Comparison of ENCODE assay signal across 22 cellular contexts in the genomic region with DNA sequence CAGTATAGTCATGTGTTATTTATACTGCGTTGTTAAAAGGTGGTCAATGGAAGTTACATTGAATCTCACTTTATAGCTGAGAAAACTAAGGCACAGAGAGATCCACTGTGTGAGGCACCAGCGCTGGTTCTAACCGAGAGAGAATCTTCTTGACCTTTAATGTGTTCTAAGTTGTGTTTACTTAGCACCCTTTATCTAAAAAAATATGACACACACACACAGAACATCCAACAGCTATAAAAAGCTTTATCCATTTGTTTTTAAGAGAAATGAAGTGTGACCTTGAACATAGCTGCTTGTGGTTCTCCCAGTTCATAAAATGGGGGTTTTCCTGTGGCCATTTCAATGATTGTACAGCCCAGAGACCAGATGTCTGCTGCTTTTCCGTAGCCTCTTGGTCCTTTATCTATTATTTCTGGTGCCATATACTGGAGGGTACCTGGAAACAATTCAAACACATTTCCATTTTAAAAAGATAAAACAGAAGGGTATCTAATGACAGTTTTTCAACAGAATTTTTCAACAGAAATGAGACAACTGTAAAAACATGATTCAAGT. TPM values are rescaled to one million over a fixed set of nuclear protein-coding genes. Genes with fewer than 3 reads are reported as not detected.
DNase-seq lines count a peak whose midpoint lies in the region; ATAC-seq, FAIRE-seq and TF ChIP-seq lines count a peak whose summit lies in the region.
"Had no signal": no experiment of that assay in that cellular context is flagged by ENCODE, and none has a peak within 500 bp of the region (broad histone marks: within the 10 kb centered on the region; RNA-seq: fewer than 3 reads in every experiment).

No MANE protein-coding gene starts in this region.

- no peak overlapping the region for H3K9ac ChIP-seq in endothelial cell of umbilical vein (replicated peaks; ENCODE audit: extremely low read depth, insufficient read depth, low read length)
- H3K9ac ChIP-seq in smooth muscle cell (ENCODE audit: low read depth): no peak overlapping the region

- peaks cover 33% of the 10 kb centered on the region for H3K4me1 ChIP-seq in endothelial cell of umbilical vein (ENCODE audit: control insufficient read depth, extremely low read depth, insufficient read depth, low read length)
- H3K4me1 ChIP-seq in smooth muscle cell (ENCODE audit: low read depth): peaks cover 10% of the 10 kb centered on the region

- H3K9me1 ChIP-seq in endothelial cell of umbilical vein (replicated peaks; ENCODE audit: control insufficient read depth, extremely low read depth, insufficient read depth, low read length): no peaks in the 10 kb centered on the region

- H3K79me2 ChIP-seq in endothelial cell of umbilical vein (ENCODE audit: control insufficient read depth, insufficient read depth, low read length) (no peaks in the 10 kb centered on the region), smooth muscle cell (ENCODE audit: low read depth) (no peaks in the 10 kb centered on the region)

- TF ChIP-seq POLR2A in endothelial cell of umbilical vein (IDR thresholded peaks at IDR 0.05; ENCODE audit: low read depth, low read length): no peak

- no peak overlapping the region for H3K27ac ChIP-seq in endothelial cell of umbilical vein (ENCODE audit: insufficient read depth, low read depth, low read length)
- peak overlapping the region; percentile 34 for H3K27ac ChIP-seq in smooth muscle cell (ENCODE audit: low read depth)
- H3K27ac ChIP-seq: body of pancreas, psoas muscle had no signal

- ATAC-seq in GM18498 (IDR thresholded peaks at IDR 0.05; ENCODE audit: unreplicated experiment) (no peak), GM21360 (IDR thresholded peaks at IDR 0.05; ENCODE audit: unreplicated experiment) (no peak), HG02571 (IDR thresholded peaks at IDR 0.05; ENCODE audit: unreplicated experiment) (no peak)
- ATAC-seq: activated T-cell treated with anti-CD3 and anti-CD28 coated beads, Interleukin-2, amount 50 U/mL, for 72 hours; body of pancreas; effector memory CD8-positive, alpha-beta T cell; psoas muscle; stimulated activated naive CD8-positive, alpha-beta T cell treated with anti-CD3 and anti-CD28 coated beads, Interleukin-15, Interleukin-2, amounts not matched to agents 100 U/mL and 50 U/mL, for 24 hours had no signal

- POLR2A ChIA-PET in endothelial cell of umbilical vein (lab: Charles Lee): no interaction called here

- intact Hi-C loops in endothelial cell of umbilical vein (cut with micrococcal nuclease): no loop called here

- H3K27me3 ChIP-seq in endothelial cell of umbilical vein (ENCODE audit: control insufficient read depth in 2 of 2, insufficient read depth in 2 of 2, low read length in 2 of 2) (no peaks in the 10 kb centered on the region), smooth muscle cell (ENCODE audit: low read depth) (no peaks in the 10 kb centered on the region)
- H3K27me3 ChIP-seq: body of pancreas, transverse colon had no signal

- H3K9me3 ChIP-seq in endothelial cell of umbilical vein (replicated peaks; ENCODE audit: control insufficient read depth, insufficient read depth, low read length) (no peaks in the 10 kb centered on the region), smooth muscle cell (replicated peaks; ENCODE audit: low read depth) (no peaks in the 10 kb centered on the region)
- H3K9me3 ChIP-seq: body of pancreas, psoas muscle, transverse colon had no signal

- H4K20me1 ChIP-seq in endothelial cell of umbilical vein (replicated peaks; ENCODE audit: control insufficient read depth, extremely low read depth, insufficient read depth, low read length) (no peaks in the 10 kb centered on the region), smooth muscle cell (ENCODE audit: low read depth) (no peaks in the 10 kb centered on the region)

- TF ChIP-seq CTCF in endothelial cell of umbilical vein (IDR thresholded peaks at IDR 0.05; ENCODE audit: extremely low read depth in 1 of 2, insufficient read depth in 1 of 2, low read depth in 1 of 2, low read length in 2 of 2) (no peak), smooth muscle cell (IDR thresholded peaks at IDR 0.05; ENCODE audit: borderline replicate concordance, insufficient read depth, poor library complexity, severe bottlenecking) (no peak)

- DNase-seq in DMS153 treated with DMSO at 0.1 percent for 48 hours (lab: John Stamatoyannopoulos, UW; ENCODE audit: unreplicated experiment) (peak; percentile 30), DMS153 (lab: John Stamatoyannopoulos, UW) (no peak), NCI-H345 (lab: John Stamatoyannopoulos, UW) (peak; percentile 51), endothelial cell of umbilical vein (ENCODE audit: low read depth, low spot score) (peak; percentile 29), smooth muscle cell (lab: John Stamatoyannopoulos, UW; ENCODE audit: unreplicated experiment) (no peak)
- DNase-seq: activated CD4-positive, alpha-beta T cell treated with anti-CD3 and anti-CD28 coated beads for 1 hour; activated T-cell treated with anti-CD3 and anti-CD28 coated beads, Interleukin-2, amount 50 U/mL, for 72 hours; body of pancreas; Calu3; effector memory CD8-positive, alpha-beta T cell; GF-D8; NCI-H2171; NK-92 treated with Interleukin-12 subunit alpha and Interleukin-12 subunit beta, amount 100 ng/mL, for 24 hours; psoas muscle; small intestine; stimulated activated CD4-positive, alpha-beta T cell treated with anti-CD3 and anti-CD28 coated beads, Interleukin-2, amount 100 ng/mL, for 48 hours; stimulated activated naive CD8-positive, alpha-beta T cell treated with anti-CD3 and anti-CD28 coated beads, Interleukin-15, Interleukin-2, amounts not matched to agents 100 U/mL and 50 U/mL, for 24 hours; T-helper 9 cell; transverse colon had no signal

- WGBS in smooth muscle cell (ENCODE audit: low lambda C conversion rate): 43% methylated on average over 4 of the region's 4 CpGs

- no peak overlapping the region for H3K4me3 ChIP-seq in endothelial cell of umbilical vein (replicated peaks in 1 of 3; ENCODE audit: insufficient read depth in 1 of 3, low read depth in 1 of 3, low read length in 3 of 3)
- H3K4me3 ChIP-seq in smooth muscle cell: no peak overlapping the region
- H3K4me3 ChIP-seq: body of pancreas, psoas muscle, transverse colon had no signal

- CTCF ChIA-PET in endothelial cell of umbilical vein (lab: Charles Lee): interaction anchor here (1.2 to 1.3 kb wide), 2 partner anchors 11 to 39 kb away, joined by 3 to 4 read pairs; no protein-coding TSS in a partner anchor

- H3K4me2 ChIP-seq in endothelial cell of umbilical vein (ENCODE audit: insufficient read depth, low read length) (no peak overlapping the region), smooth muscle cell (peak overlapping the region; percentile 28)

- H2AFZ ChIP-seq in endothelial cell of umbilical vein (ENCODE audit: low read depth, low read length) (no peak overlapping the region), smooth muscle cell (ENCODE audit: low read depth) (peak overlapping the region; percentile 11)

- BruUV-seq in endothelial cell of umbilical vein (replicated peaks; lab: Mats Ljungman, UMichigan): no TSS peak

- H3F3A ChIP-seq in smooth muscle cell (ENCODE audit: low read depth): peaks cover 8% of the 10 kb centered on the region

- FAIRE-seq in endothelial cell of umbilical vein (lab: Jason Lieb, UNC): no peak
- FAIRE-seq: small intestine had no signal

- no peaks in the 10 kb centered on the region for H3K36me3 ChIP-seq in endothelial cell of umbilical vein (ENCODE audit: control insufficient read depth in 2 of 2, extremely low read depth in 1 of 2, insufficient read depth in 2 of 2, low read length in 2 of 2)
- no peaks in the 10 kb centered on the region for H3K36me3 ChIP-seq in smooth muscle cell (ENCODE audit: low read depth)
- H3K36me3 ChIP-seq: transverse colon had no signal

- dilution Hi-C loops in endothelial cell of umbilical vein (cut with MboI; ENCODE audit: extremely low pct_ligation_motif_present, low sequenced_read_pairs): no loop called here

TF ChIP-seq in endothelial cell of umbilical vein, 7 proteins besides CTCF, POLR2A, EP300 and RAD21:
- TF ChIP-seq JUN (IDR thresholded peaks at IDR 0.05; ENCODE audit: borderline replicate concordance, insufficient read depth, insufficient read length, low read depth) (no peak), EZH2 (IDR thresholded peaks at IDR 0.05; ENCODE audit: borderline replicate concordance, low read depth, low read length, severe bottlenecking) (no peak), FOS (IDR thresholded peaks at IDR 0.05; ENCODE audit: borderline replicate concordance, insufficient read depth, low read length) (no peak), MYC (IDR thresholded peaks at IDR 0.05; ENCODE audit: low read depth, low read length) (no peak), POLR2AphosphoS5 (IDR thresholded peaks at IDR 0.05; ENCODE audit: insufficient read depth, low read depth, low read length) (no peak), MAX (IDR thresholded peaks at IDR 0.05; ENCODE audit: insufficient read depth, insufficient read length) (no peak), GATA2 (IDR thresholded peaks at IDR 0.05; ENCODE audit: insufficient read depth, insufficient read length, low read depth, low read length) (no peak)

RNA-seq across cellular contexts. Expression of gene MAP7, which starts 54.8 kb away (rescaled TPM):
- total RNA-seq in endothelial cell of umbilical vein: 0.30 and 0.42 TPM in 2 replicates
- 0.07 and 0.10 TPM in 2 replicates for polyA plus RNA-seq in endothelial cell of umbilical vein
- polyA plus RNA-seq in endothelial cell of umbilical vein (2011; cell fraction: cytosol; rRNA removed): 0.08 and 0.15 TPM in 2 replicates
- polyA plus RNA-seq in endothelial cell of umbilical vein (2011; cell fraction: nucleus; rRNA removed): 0.15 and 0.22 TPM in 2 replicates
- polyA plus RNA-seq in endothelial cell of umbilical vein (2012): 0.15 and 0.19 TPM in 2 replicates
- 0.13 and 0.19 TPM in 2 replicates for polyA minus RNA-seq in endothelial cell of umbilical vein
- polyA minus RNA-seq in endothelial cell of umbilical vein (2011; cell fraction: cytosol; rRNA and poly(A)+ RNA removed): 25.4 TPM
- 0.19 TPM in 1 of 2 replicates, not detected in the other for polyA minus RNA-seq in endothelial cell of umbilical vein (2011; cell fraction: nucleus; rRNA and poly(A)+ RNA removed)
- 6.4 and 8.2 TPM in 2 replicates for total RNA-seq in smooth muscle cell
- polyA plus RNA-seq in smooth muscle cell: 1.6 and 8.9 TPM in 2 replicates

Comparison
In these comparisons a context has a peak if more than half of its experiments do, and no peak if none do; other contexts are left out.
1. DNase-seq: peak in DMS153 treated with DMSO at 0.1 percent for 48 hours (single experiment), NCI-H345 (single experiment) and endothelial cell of umbilical vein (single experiment); none in DMS153 (single experiment) and smooth muscle cell (single experiment).